ENCODE assay signal across 6 cellular contexts in genomic region chr5:8570529-8570928, GRCh38.
"Had no signal": no experiment of that assay in that cellular context is flagged by ENCODE, and none has a peak within 500 bp of the region (broad histone marks: within the 10 kb centered on the region; RNA-seq: fewer than 3 reads in every experiment).

No MANE protein-coding gene starts in this region.

- H3K27ac ChIP-seq: HL-60, KMS-11 had no signal

- H3K4me2 ChIP-seq: KMS-11 had no signal

- H3K4me3 Mint-ChIP-seq: IgD-negative memory B cell had no signal

- H3K9ac ChIP-seq: KMS-11 had no signal

- H3K36me3 Mint-ChIP-seq: IgD-negative memory B cell had no signal

- FAIRE-seq: HTR-8/SVneo had no signal

- H3K27ac Mint-ChIP-seq: IgD-negative memory B cell had no signal

- DNase-seq: KBM-7, KG1 had no signal
